Comparison of ENCODE assay signal across 1 cellular context in the genomic region with DNA sequence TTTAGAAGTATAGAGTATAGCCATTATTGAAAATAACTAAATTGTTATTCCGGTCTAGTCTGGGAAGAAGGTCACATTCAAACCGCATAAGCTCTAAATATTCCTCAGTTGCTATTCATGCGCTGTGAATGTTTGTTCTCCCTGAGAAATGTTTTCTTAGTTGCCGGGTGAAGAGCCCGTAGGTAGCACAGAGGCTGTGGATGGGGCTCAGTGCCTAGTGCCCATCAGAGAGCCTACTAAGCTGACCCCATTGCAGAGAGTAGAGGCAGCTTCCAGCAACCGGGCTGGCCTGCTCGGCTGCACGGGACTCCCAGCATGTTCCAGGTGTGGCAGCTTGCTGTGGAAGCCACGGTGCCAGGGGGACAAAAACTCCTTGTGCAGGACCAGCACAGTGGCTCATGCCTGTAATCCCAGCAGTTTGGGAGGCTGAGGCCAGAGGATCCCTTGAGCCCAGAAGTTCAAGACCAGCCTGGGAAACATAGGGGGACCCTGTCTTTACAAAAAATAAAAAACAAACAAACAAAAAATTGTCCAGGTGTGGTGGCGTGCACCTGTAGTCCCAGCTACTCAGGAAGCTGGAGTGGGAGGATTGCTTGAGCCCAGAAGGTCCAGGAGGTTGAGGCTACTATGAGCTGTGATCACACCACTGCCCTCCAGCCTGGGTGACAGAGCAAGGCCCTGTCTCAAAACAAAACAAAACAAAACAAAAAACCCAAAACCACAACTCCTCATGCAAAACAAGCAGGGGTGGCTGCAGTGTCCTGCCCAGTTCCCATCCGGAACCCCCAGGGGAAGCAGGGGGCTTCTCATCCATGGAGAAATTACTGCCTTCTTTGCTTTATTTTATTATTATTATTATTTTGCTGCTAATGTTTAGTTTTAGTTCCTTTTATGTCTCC.
TF ChIP-seq lines count a peak whose summit lies in the region.

No MANE protein-coding gene starts in this region.

TF ChIP-seq in HepG2, 621 proteins besides CTCF, POLR2A, EP300 and RAD21:
- TF ChIP-seq, protein P1, sequence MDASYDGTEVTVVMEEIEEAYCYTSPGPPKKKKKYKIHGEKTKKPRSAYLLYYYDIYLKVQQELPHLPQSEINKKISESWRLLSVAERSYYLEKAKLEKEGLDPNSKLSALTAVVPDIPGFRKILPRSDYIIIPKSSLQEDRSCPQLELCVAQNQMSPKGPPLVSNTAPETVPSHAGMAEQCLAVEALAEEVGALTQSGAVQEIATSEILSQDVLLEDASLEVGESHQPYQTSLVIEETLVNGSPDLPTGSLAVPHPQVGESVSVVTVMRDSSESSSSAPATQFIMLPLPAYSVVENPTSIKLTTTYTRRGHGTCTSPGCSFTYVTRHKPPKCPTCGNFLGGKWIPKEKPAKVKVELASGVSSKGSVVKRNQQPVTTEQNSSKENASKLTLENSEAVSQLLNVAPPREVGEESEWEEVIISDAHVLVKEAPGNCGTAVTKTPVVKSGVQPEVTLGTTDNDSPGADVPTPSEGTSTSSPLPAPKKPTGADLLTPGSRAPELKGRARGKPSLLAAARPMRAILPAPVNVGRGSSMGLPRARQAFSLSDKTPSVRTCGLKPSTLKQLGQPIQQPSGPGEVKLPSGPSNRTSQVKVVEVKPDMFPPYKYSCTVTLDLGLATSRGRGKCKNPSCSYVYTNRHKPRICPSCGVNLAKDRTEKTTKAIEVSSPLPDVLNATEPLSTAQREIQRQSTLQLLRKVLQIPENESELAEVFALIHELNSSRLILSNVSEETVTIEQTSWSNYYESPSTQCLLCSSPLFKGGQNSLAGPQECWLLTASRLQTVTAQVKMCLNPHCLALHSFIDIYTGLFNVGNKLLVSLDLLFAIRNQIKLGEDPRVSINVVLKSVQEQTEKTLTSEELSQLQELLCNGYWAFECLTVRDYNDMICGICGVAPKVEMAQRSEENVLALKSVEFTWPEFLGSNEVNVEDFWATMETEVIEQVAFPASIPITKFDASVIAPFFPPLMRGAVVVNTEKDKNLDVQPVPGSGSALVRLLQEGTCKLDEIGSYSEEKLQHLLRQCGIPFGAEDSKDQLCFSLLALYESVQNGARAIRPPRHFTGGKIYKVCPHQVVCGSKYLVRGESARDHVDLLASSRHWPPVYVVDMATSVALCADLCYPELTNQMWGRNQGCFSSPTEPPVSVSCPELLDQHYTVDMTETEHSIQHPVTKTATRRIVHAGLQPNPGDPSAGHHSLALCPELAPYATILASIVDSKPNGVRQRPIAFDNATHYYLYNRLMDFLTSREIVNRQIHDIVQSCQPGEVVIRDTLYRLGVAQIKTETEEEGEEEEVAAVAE (CRISPR knock-in tag; IDR thresholded peaks at IDR 0.05; ENCODE audit: borderline replicate concordance) = no peak
- no peak for TF ChIP-seq ZNF180 (CRISPR knock-in tag; IDR thresholded peaks at IDR 0.05; ENCODE audit: borderline replicate concordance, low read depth)
- TF ChIP-seq ATAD3A (CRISPR knock-in tag; IDR thresholded peaks at IDR 0.05) = no peak
